Comparison of ENCODE assay signal across 9 cellular contexts in the genomic region with DNA sequence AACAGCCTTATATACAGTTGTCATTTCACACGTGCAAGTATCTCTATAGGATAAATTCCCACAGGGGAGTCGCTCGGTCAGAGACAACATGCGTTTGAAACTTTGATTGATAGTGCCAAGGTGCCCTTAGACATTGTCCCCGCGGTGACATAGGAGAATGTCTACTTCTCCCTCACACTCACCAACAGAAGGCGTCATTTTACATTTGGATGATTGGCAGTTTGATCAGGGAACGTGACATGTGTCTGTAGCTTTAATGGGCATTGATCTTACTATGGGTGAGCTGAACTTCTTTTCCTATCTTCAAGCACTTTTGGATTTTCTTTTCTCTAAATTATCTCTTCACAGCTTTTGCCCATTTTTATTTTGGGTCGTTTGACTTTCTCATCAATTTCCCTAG. TPM values are rescaled to one million over a fixed set of nuclear protein-coding genes. Genes with fewer than 3 reads are reported as not detected.
"Had no signal": no experiment of that assay in that cellular context is flagged by ENCODE, and none has a peak within 500 bp of the region (broad histone marks: within the 10 kb centered on the region; RNA-seq: fewer than 3 reads in every experiment).

No MANE protein-coding gene starts in this region.

- H3K4me3 ChIP-seq: GM23338, K562 had no signal

- H3K4me3 Mint-ChIP-seq: GM23338, H9, HFFc6 had no signal

- H3K4me2 ChIP-seq: GM23338 had no signal

- H2AFZ ChIP-seq: GM23338 had no signal

- H3K27ac Mint-ChIP-seq: GM23338, H9, HFFc6 had no signal

- H3K9me3 Mint-ChIP-seq: GM23338, H9, HFFc6 had no signal

- ATAC-seq: GM23338, K562 had no signal

- H3K4me1 Mint-ChIP-seq: GM23338 had no signal

- DNase-seq: H9, HCEC 1CT, HFFc6, IMR-90, KG1 had no signal

RNA-seq across cellular contexts. Expression of a gene that starts 42.6 kb away (rescaled TPM):
- total RNA-seq: H1, HFFc6, HT-29, IMR-90, K562 had no signal
- polyA plus RNA-seq: GM23338, H1, IMR-90, K562 had no signal
